17 cellular contexts compared by ENCODE assay signal in genomic region chr3:42734263-42734860, GRCh38. TPM values are rescaled to one million over a fixed set of nuclear protein-coding genes. Genes with fewer than 3 reads are reported as not detected.
A peak's percentile ranks its signal among the peaks of the same experiment; 100 is the strongest.
DNase-seq lines count a peak whose midpoint lies in the region; ATAC-seq lines count a peak whose summit lies in the region.
"Had no signal": no experiment of that assay in that cellular context is flagged by ENCODE, and none has a peak within 500 bp of the region (broad histone marks: within the 10 kb centered on the region; RNA-seq: fewer than 3 reads in every experiment).

No MANE protein-coding gene starts in this region.

- ATAC-seq in GM18867 (IDR thresholded peaks at IDR 0.05; ENCODE audit: unreplicated experiment) = no peak

- H3K9me3 ChIP-seq in HUES6 (ENCODE audit: control insufficient read depth, insufficient read depth, low read depth, low read length) (no peaks in the 10 kb centered on the region), MG63 (no peaks in the 10 kb centered on the region)
- H3K9me3 ChIP-seq: HAP-1, SJCRH30 had no signal

- peaks cover 42% of the 10 kb centered on the region for H3K4me1 ChIP-seq in HUES6 (ENCODE audit: control insufficient read depth, insufficient read depth, low read length)
- H3K4me1 ChIP-seq: HAP-1, SJCRH30 had no signal

- H3K4me3 ChIP-seq in HUES6 (ENCODE audit: low read depth, low read length) (no peak overlapping the region), MG63 (no peak overlapping the region)
- H3K4me3 ChIP-seq: HAP-1, PC-9, SJCRH30 had no signal

- peak overlapping the region; percentile 12 for H3K9ac ChIP-seq in HUES6 (ENCODE audit: low read length)

- H3K36me3 ChIP-seq in HUES6 (ENCODE audit: control insufficient read depth, insufficient read depth, low read length) (no peaks in the 10 kb centered on the region), MG63 (no peaks in the 10 kb centered on the region)
- H3K36me3 ChIP-seq: HAP-1, SJCRH30 had no signal

- H3K27ac ChIP-seq in HUES6 (ENCODE audit: low read depth, low read length) = no peak overlapping the region
- peak overlapping the region; percentile 100 for H3K27ac ChIP-seq in angular gyrus (ENCODE audit: low read depth, low read length)
- peak overlapping the region; percentile 100 for H3K27ac ChIP-seq in layer of hippocampus (ENCODE audit: low read depth, low read length)
- H3K27ac ChIP-seq: PC-9, SJCRH30 had no signal

- no peaks in the 10 kb centered on the region; the same call in 1 of the 2 replicates for H3K27me3 ChIP-seq in HUES6 (ENCODE audit: control insufficient read depth, insufficient read depth, low read length)
- H3K27me3 ChIP-seq in layer of hippocampus (ENCODE audit: control insufficient read depth, insufficient read depth, low read length) = no peaks in the 10 kb centered on the region
- H3K27me3 ChIP-seq in MG63 = no peaks in the 10 kb centered on the region
- H3K27me3 ChIP-seq: SJCRH30 had no signal

- peak; percentile 36 for DNase-seq in superior temporal gyrus (ENCODE audit: extremely low spot score)
- DNase-seq in MG63 = no peak
- no peak for DNase-seq in NCI-H1417 (lab: John Stamatoyannopoulos, UW)
- DNase-seq: CD4-positive, CD25-positive, alpha-beta regulatory T cell; MV-4-11; NCI-H1436; NCI-H2081; NCI-H82; PC-9; SJCRH30 had no signal

RNA-seq across cellular contexts. Expression of gene HHATL, which starts 31.8 kb away (rescaled TPM):
- total RNA-seq in MG63 (2014; rRNA removed; shearing (Covaris generic); ENCODE audit: low replicate concordance) = not detected in 2 replicates
- total RNA-seq: B cell; CD4-positive, CD25-positive, alpha-beta regulatory T cell; HT1080; PC-9; SJCRH30 had no signal

RNA-seq across cellular contexts. Expression of gene CCDC13, which starts 38.7 kb away (rescaled TPM):
- total RNA-seq in MG63 (2014; rRNA removed; shearing (Covaris generic); ENCODE audit: low replicate concordance) = 0.59 and 10.2 TPM in 2 replicates
- total RNA-seq: HT1080 had no signal

RNA-seq across cellular contexts. Expression of gene KLHL40, which starts 49.0 kb away (rescaled TPM):
- total RNA-seq in MG63 (2014; rRNA removed; shearing (Covaris generic); ENCODE audit: low replicate concordance) = not detected in 2 replicates
- total RNA-seq: B cell; CD4-positive, CD25-positive, alpha-beta regulatory T cell; HT1080; PC-9 had no signal
